38 cellular contexts compared by ENCODE assay signal in the genomic region with DNA sequence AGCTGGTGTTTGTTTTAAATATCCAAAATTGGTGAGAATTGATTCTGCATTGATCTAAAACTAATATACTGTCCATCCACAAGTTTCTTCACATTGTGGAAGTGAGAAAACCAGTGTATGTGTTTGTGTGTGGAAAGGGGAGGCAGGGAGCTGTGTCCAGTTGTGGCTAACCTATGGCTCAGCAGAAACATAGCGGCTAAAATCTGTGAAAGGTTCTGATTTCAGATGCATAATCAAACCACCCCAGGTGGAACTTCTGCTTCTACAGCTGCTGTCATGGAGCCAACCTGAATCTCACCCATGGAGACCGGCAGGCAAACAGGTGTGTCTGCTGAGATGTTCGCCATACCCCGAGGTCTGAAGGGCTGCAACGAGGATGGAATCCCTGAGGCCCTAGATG. TPM values are rescaled to one million over a fixed set of nuclear protein-coding genes. Genes with fewer than 3 reads are reported as not detected.
"Had no signal": no experiment of that assay in that cellular context is flagged by ENCODE, and none has a peak within 500 bp of the region (broad histone marks: within the 10 kb centered on the region; RNA-seq: fewer than 3 reads in every experiment).

A gene (plus strand): TSS at position 301 of the 400 bp plus-strand sequence.

- H3K4me2 ChIP-seq: KMS-11 had no signal

- H3K9me3 ChIP-seq: MG63 had no signal

- H3K4me3 ChIP-seq: MG63 had no signal

- H3K36me3 ChIP-seq: MG63 had no signal

- H3K9ac ChIP-seq: KMS-11 had no signal

- DNase-seq: Karpas-422, Kasumi-1, MG63, MM.1S, MV-4-11, NCI-H1048, NCI-H1092, NCI-H1092 treated with DMSO at 0.1 percent for 48 hours, NCI-H1105, NCI-H1105 treated with DMSO at 0.1 percent for 48 hours, NCI-H1417, NCI-H1417 treated with DMSO at 0.1 percent for 48 hours, NCI-H1436, NCI-H1436 treated with DMSO at 0.1 percent for 48 hours, NCI-H146, NCI-H1694, NCI-H1694 treated with DMSO at 0.1 percent for 48 hours, NCI-H187, NCI-H187 treated with DMSO at 0.1 percent for 48 hours, NCI-H1930, NCI-H2029, NCI-H2029 treated with DMSO at 0.1 percent for 48 hours, NCI-H2081, NCI-H2081 treated with DMSO at 0.1 percent for 48 hours, NCI-H2107, NCI-H2171, NCI-H2171 treated with DMSO at 0.1 percent for 48 hours, NCI-H2227 treated with DMSO at 0.1 percent for 48 hours, NCI-H226, NCI-H345, NCI-H446, NCI-H446 treated with DMSO at 0.1 percent for 48 hours, NCI-H510A had no signal

- H3K27ac ChIP-seq: KMS-11 had no signal

RNA-seq across cellular contexts. Expression of the gene that starts here (rescaled TPM):
- total RNA-seq: LHCN-M2, M059J, MCF 10A, NCI-H460 had no signal
